Comparison of ENCODE assay signal across 20 cellular contexts in the genomic region with DNA sequence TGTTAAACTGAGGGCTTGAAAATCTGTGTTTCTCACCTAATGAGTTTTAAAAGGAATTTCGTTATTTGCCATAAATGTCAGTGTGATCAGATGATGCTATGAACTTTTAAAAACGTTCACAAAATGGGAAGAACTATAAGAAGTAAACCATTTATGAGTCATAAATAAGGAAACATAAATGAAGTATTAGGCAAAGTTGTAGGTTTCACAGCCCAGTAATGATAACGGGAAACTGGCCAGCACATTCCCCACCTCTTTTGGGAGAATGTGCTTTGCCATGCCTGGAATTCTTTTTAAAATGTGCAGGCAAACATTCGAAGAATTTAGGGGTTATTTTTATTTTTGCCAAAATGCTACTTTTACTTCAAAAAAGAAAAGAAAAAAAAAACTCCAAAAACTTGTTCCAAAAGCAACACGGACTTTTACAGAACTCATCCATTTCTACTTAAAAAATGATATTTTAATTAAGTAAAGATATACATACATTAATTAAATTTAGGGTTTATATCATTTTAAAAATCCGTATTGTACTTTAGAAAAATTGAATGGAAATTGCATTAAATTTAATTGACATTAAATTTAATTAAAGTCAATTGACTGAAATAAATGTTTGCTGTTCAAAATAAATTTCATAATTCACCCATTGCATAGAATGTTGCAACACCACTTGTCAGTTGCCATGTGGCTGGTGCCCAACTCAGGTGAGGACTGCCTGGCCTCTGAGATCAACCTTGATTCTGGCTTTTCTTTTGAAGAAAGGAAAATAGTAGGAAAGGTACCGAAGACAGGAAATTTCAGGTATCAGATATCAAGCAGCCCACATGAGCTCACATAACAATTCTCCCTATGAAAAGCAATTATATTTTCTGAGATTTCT.
DNase-seq lines count a peak whose midpoint lies in the region; ATAC-seq and TF ChIP-seq lines count a peak whose summit lies in the region.
"Had no signal": no experiment of that assay in that cellular context is flagged by ENCODE, and none has a peak within 500 bp of the region (broad histone marks: within the 10 kb centered on the region; RNA-seq: fewer than 3 reads in every experiment).

No MANE protein-coding gene starts in this region.

- no peak overlapping the region for H3K4me3 Mint-ChIP-seq in neural progenitor cell
- no peak overlapping the region for H3K4me3 Mint-ChIP-seq in activated T-helper 17 cell treated with anti-CD3 and anti-CD28 coated beads, Interleukin-2, amount 50 U/mL, for 72 hours

- no peaks in the 10 kb centered on the region for H4K20me1 ChIP-seq in fibroblast of lung (ENCODE audit: control insufficient read depth, extremely low read depth, insufficient read depth, low read length)
- no peaks in the 10 kb centered on the region for H4K20me1 ChIP-seq in neural progenitor cell (ENCODE audit: low read depth)

- no peaks in the 10 kb centered on the region for H3K27me3 ChIP-seq in SJSA1 (replicated peaks)
- no peaks in the 10 kb centered on the region for H3K27me3 ChIP-seq in fibroblast of lung (ENCODE audit: control insufficient read depth, insufficient read depth, low read length)
- H3K27me3 ChIP-seq in neural progenitor cell: no peaks in the 10 kb centered on the region
- H3K27me3 ChIP-seq: spleen, vagina had no signal

- H3K4me1 ChIP-seq in SJSA1 (replicated peaks) (peaks cover 49% of the 10 kb centered on the region), fibroblast of lung (ENCODE audit: control insufficient read depth, extremely low read depth, insufficient read depth, low read length) (peaks cover 10% of the 10 kb centered on the region), neural progenitor cell (no peaks in the 10 kb centered on the region)
- H3K4me1 ChIP-seq: spleen, vagina had no signal

- H3K36me3 ChIP-seq in SJSA1 (no peaks in the 10 kb centered on the region), fibroblast of lung (ENCODE audit: control insufficient read depth, insufficient read depth, low read length) (no peaks in the 10 kb centered on the region), neural progenitor cell (no peaks in the 10 kb centered on the region)
- H3K36me3 ChIP-seq: spleen, vagina had no signal

- no peak overlapping the region for H3K4me2 ChIP-seq in fibroblast of lung (ENCODE audit: extremely low read depth, insufficient read depth, low read length)
- H3K4me2 ChIP-seq in neural progenitor cell: no peak overlapping the region

- H3F3A ChIP-seq in neural progenitor cell (ENCODE audit: low read depth): no peaks in the 10 kb centered on the region

- H3K4me1 Mint-ChIP-seq in neural progenitor cell: peaks cover 10% of the 10 kb centered on the region
- no peaks in the 10 kb centered on the region for H3K4me1 Mint-ChIP-seq in activated T-helper 17 cell treated with anti-CD3 and anti-CD28 coated beads, Interleukin-2, amount 50 U/mL, for 72 hours

- H3K27ac ChIP-seq in SJSA1 (peak overlapping the region; percentile 76), fibroblast of lung (ENCODE audit: insufficient read depth, low read length) (no peak overlapping the region), neural progenitor cell (no peak overlapping the region)
- H3K27ac ChIP-seq: spleen, vagina had no signal

- H3K9ac ChIP-seq in fibroblast of lung (ENCODE audit: insufficient read depth, low read length) (no peak overlapping the region), neural progenitor cell (no peak overlapping the region)

- no peak overlapping the region for H3K27ac Mint-ChIP-seq in neural progenitor cell
- no peak overlapping the region for H3K27ac Mint-ChIP-seq in activated T-helper 17 cell treated with anti-CD3 and anti-CD28 coated beads, Interleukin-2, amount 50 U/mL, for 72 hours
- H3K27ac Mint-ChIP-seq: naive thymus-derived CD8-positive, alpha-beta T cell had no signal

- H3K36me3 Mint-ChIP-seq in neural progenitor cell: no peaks in the 10 kb centered on the region
- no peaks in the 10 kb centered on the region for H3K36me3 Mint-ChIP-seq in activated T-helper 17 cell treated with anti-CD3 and anti-CD28 coated beads, Interleukin-2, amount 50 U/mL, for 72 hours (ENCODE audit: low read depth)
- H3K36me3 Mint-ChIP-seq: naive thymus-derived CD8-positive, alpha-beta T cell had no signal

- H3K9me3 ChIP-seq in SJSA1 (replicated peaks): peaks cover 8% of the 10 kb centered on the region; the same call in 1 of the 2 replicates
- H3K9me3 ChIP-seq in fibroblast of lung (ENCODE audit: control insufficient read depth, insufficient read depth, low read depth, low read length): no peaks in the 10 kb centered on the region
- no peaks in the 10 kb centered on the region for H3K9me3 ChIP-seq in neural progenitor cell (ENCODE audit: low read depth)
- H3K9me3 ChIP-seq: spleen, vagina had no signal

- no peak for ATAC-seq in activated T-helper 17 cell treated with anti-CD3 and anti-CD28 coated beads, Interleukin-2, amount 50 U/mL, for 72 hours (replicated peaks)
- ATAC-seq: naive thymus-derived CD8-positive, alpha-beta T cell had no signal

- H3K27me3 Mint-ChIP-seq in neural progenitor cell (ENCODE audit: insufficient read depth, low read depth): peaks cover 4% of the 10 kb centered on the region
- peaks cover 7% of the 10 kb centered on the region for H3K27me3 Mint-ChIP-seq in activated T-helper 17 cell treated with anti-CD3 and anti-CD28 coated beads, Interleukin-2, amount 50 U/mL, for 72 hours

- H2AFZ ChIP-seq in fibroblast of lung (ENCODE audit: low read length): no peak overlapping the region
- peak overlapping the region; percentile 23 for H2AFZ ChIP-seq in neural progenitor cell (replicated peaks)

- H3K79me2 ChIP-seq in fibroblast of lung (ENCODE audit: control insufficient read depth, insufficient read depth, low read length) (no peaks in the 10 kb centered on the region), neural progenitor cell (ENCODE audit: low read depth) (no peaks in the 10 kb centered on the region)

- no peak overlapping the region for H3K4me3 ChIP-seq in SJSA1
- no peak overlapping the region for H3K4me3 ChIP-seq in fibroblast of lung (replicated peaks in 1 of 4; ENCODE audit: control extremely low read depth in 1 of 4, insufficient read depth in 1 of 4, low read depth in 3 of 4, low read length in 4 of 4)
- H3K4me3 ChIP-seq in neural progenitor cell: no peak overlapping the region
- H3K4me3 ChIP-seq: lung, spleen, vagina had no signal

- TF ChIP-seq CTCF in fibroblast of lung (conservative IDR thresholded peaks at IDR 0.05 in 1 of 2, IDR thresholded peaks at IDR 0.05 in 1 of 2; ENCODE audit: low read depth in 1 of 2, low read length in 2 of 2) (no peak), neural progenitor cell (IDR thresholded peaks at IDR 0.05) (no peak)

- H3K9me3 Mint-ChIP-seq in neural progenitor cell: peaks cover 4% of the 10 kb centered on the region
- H3K9me3 Mint-ChIP-seq in activated T-helper 17 cell treated with anti-CD3 and anti-CD28 coated beads, Interleukin-2, amount 50 U/mL, for 72 hours: peaks cover 4% of the 10 kb centered on the region
- H3K9me3 Mint-ChIP-seq: naive thymus-derived CD8-positive, alpha-beta T cell had no signal

- peak; percentile 38 for DNase-seq in AG20443 (ENCODE audit: low spot score)
- DNase-seq in SJSA1 (ENCODE audit: low read depth in 1 of 2, low spot score in 2 of 2): peak; percentile 59 to 65
- DNase-seq in fibroblast of lung (ENCODE audit: low read depth in 2 of 2): peak; percentile 50 to 75
- DNase-seq in neural progenitor cell (ENCODE audit: low spot score): no peak
- DNase-seq in activated CD8-positive, alpha-beta memory T cell treated with anti-CD3 and anti-CD28 coated beads, Interleukin-2, amount 50 U/mL, for 4 hours: no peak
- DNase-seq in putamen (ENCODE audit: low spot score): no peak
- DNase-seq in NCI-H774 (lab: John Stamatoyannopoulos, UW): no peak
- DNase-seq: activated CD4-positive, alpha-beta T cell treated with anti-CD3 and anti-CD28 coated beads, Interleukin-2, amount 50 U/mL, for 1 hour; activated naive CD4-positive, alpha-beta T cell treated with Interleukin-2 at 50 U/mL for 16 hours; aorta; Calu3; glutamatergic neuron; MM.1S; naive thymus-derived CD8-positive, alpha-beta T cell; NCI-H1694 treated with DMSO at 0.1 percent for 48 hours; spleen; stimulated activated CD8-positive, alpha-beta memory T cell treated with anti-CD3 and anti-CD28 coated beads, Interleukin-4, amount 100 ng/mL, for 48 hours had no signal

Comparison
In these comparisons a context has a peak if more than half of its experiments do, and no peak if none do; other contexts are left out.
1. DNase-seq: peak in AG20443 (single experiment), SJSA1 (2 of 2) and fibroblast of lung (2 of 2); none in neural progenitor cell (single experiment), activated CD8-positive, alpha-beta memory T cell treated with anti-CD3 and anti-CD28 coated beads, Interleukin-2, amount 50 U/mL, for 4 hours (single experiment), putamen (single experiment) and NCI-H774 (single experiment).